Comparison of ENCODE assay signal across 16 cellular contexts in genomic region chr14:75141062-75141461, GRCh38. TPM values are rescaled to one million over a fixed set of nuclear protein-coding genes. Genes with fewer than 3 reads are reported as not detected.
A peak's percentile ranks its signal among the peaks of the same experiment; 100 is the strongest.
DNase-seq lines count a peak whose midpoint lies in the region; ATAC-seq lines count a peak whose summit lies in the region.
"Had no signal": no experiment of that assay in that cellular context is flagged by ENCODE, and none has a peak within 500 bp of the region (broad histone marks: within the 10 kb centered on the region; RNA-seq: fewer than 3 reads in every experiment).

No MANE protein-coding gene starts in this region.

- H3K36me3 ChIP-seq in BLaER1 treated with 17β-estradiol and CSF1 and Interleukin-3, amounts not matched to agents 10 nM and 100 nM: peaks cover 1 to 66% (median 35%) of the 10 kb centered on the region in 11 experiments; a peak in 19 of 22 replicates
- no peaks in the 10 kb centered on the region for H3K36me3 ChIP-seq in CD8-positive, alpha-beta memory T cell (ENCODE audit: insufficient read depth, low read length)
- H3K36me3 ChIP-seq: sigmoid colon had no signal

- H3K4me2 ChIP-seq in BLaER1 treated with 17β-estradiol and CSF1 and Interleukin-3, amounts not matched to agents 10 nM and 100 nM: peak overlapping the region; percentile 2 to 94 (median 35); a peak in 15 of 22 replicates

- H3K4me1 Mint-ChIP-seq in CD8-positive, alpha-beta memory T cell: peaks cover 48 to 76% (median 76%) of the 10 kb centered on the region in 3 donors
- H3K4me1 Mint-ChIP-seq in activated T-helper 1 cell treated with anti-CD3 and anti-CD28 coated beads, Interleukin-12 subunit alpha, Interleukin-12 subunit beta, Interleukin-2, Interleukin-4 antibody, amounts not matched to agents 30 ng/mL and 10 ng/mL and 1 ng/mL, durations not matched to agents 14 hours and 24 hours and 36 hours (ENCODE audit: low read depth): peaks cover 62% of the 10 kb centered on the region
- H3K4me1 Mint-ChIP-seq in natural killer cell treated with Interleukin-12 subunit alpha and Interleukin-12 subunit beta and Interleukin-15 and Interleukin-18, amount 100 ng/mL, for 72 hours (ENCODE audit: low read depth in 2 of 2): peaks cover 47 to 61% of the 10 kb centered on the region in 2 donors

- intact Hi-C loops in activated T-helper 1 cell treated with anti-CD3 and anti-CD28 coated beads, Interleukin-12 subunit alpha, Interleukin-12 subunit beta, Interleukin-2, Interleukin-4 antibody, amounts not matched to agents 30 ng/mL and 10 ng/mL and 1 ng/mL, durations not matched to agents 14 hours and 24 hours and 36 hours (cut with micrococcal nuclease): no loop called here

- peaks cover 0 to 36% (median 10%) of the 10 kb centered on the region in 3 donors for H3K36me3 Mint-ChIP-seq in CD8-positive, alpha-beta memory T cell
- H3K36me3 Mint-ChIP-seq in activated T-helper 1 cell treated with anti-CD3 and anti-CD28 coated beads, Interleukin-12 subunit alpha, Interleukin-12 subunit beta, Interleukin-2, Interleukin-4 antibody, amounts not matched to agents 30 ng/mL and 10 ng/mL and 1 ng/mL, durations not matched to agents 14 hours and 24 hours and 36 hours (ENCODE audit: low read depth): peaks cover 25% of the 10 kb centered on the region
- H3K36me3 Mint-ChIP-seq in natural killer cell treated with Interleukin-12 subunit alpha and Interleukin-12 subunit beta and Interleukin-15 and Interleukin-18, amount 100 ng/mL, for 72 hours: peaks cover 1% of the 10 kb centered on the region

- CTCF ChIA-PET in CD8-positive, alpha-beta memory T cell (lab: Charles Lee): interaction anchor here (0.6 to 2.3 kb wide), 8 partner anchors 10 to 349 kb away, joined by 3 to 12 read pairs (median 4); partner anchors contain the start of gene NEK9

- POLR2A ChIA-PET in CD8-positive, alpha-beta memory T cell (lab: Charles Lee): no interaction called here

- peak overlapping the region in 2 of 11 experiments; percentile 9 to 15; a peak in 2 of 22 replicates for H3K9ac ChIP-seq in BLaER1 treated with 17β-estradiol and CSF1 and Interleukin-3, amounts not matched to agents 10 nM and 100 nM
- H3K9ac ChIP-seq: parathyroid adenoma had no signal

- peak; percentile 74 to 75 for ATAC-seq in natural killer cell treated with Interleukin-12 subunit alpha and Interleukin-12 subunit beta and Interleukin-15 and Interleukin-18, amount 100 ng/mL, for 72 hours
- ATAC-seq: body of pancreas had no signal

- H3K9me3 ChIP-seq in BLaER1 treated with 17β-estradiol and CSF1 and Interleukin-3, amounts not matched to agents 10 nM and 100 nM (replicated peaks in 1 of 11): no peaks in the 10 kb centered on the region
- no peaks in the 10 kb centered on the region for H3K9me3 ChIP-seq in CD8-positive, alpha-beta memory T cell (ENCODE audit: low read length)
- H3K9me3 ChIP-seq: body of pancreas, sigmoid colon had no signal

- H3K4me3 Mint-ChIP-seq in CD8-positive, alpha-beta memory T cell: peak overlapping the region in 3 of 7 donors; percentile 7 to 30 (median 17)
- H3K4me3 Mint-ChIP-seq in activated T-helper 1 cell treated with anti-CD3 and anti-CD28 coated beads, Interleukin-12 subunit alpha, Interleukin-12 subunit beta, Interleukin-2, Interleukin-4 antibody, amounts not matched to agents 30 ng/mL and 10 ng/mL and 1 ng/mL, durations not matched to agents 14 hours and 24 hours and 36 hours: no peak overlapping the region
- peak overlapping the region; percentile 47 for H3K4me3 Mint-ChIP-seq in natural killer cell treated with Interleukin-12 subunit alpha and Interleukin-12 subunit beta and Interleukin-15 and Interleukin-18, amount 100 ng/mL, for 72 hours

- H3K4me3 ChIP-seq in BLaER1 treated with 17β-estradiol and CSF1 and Interleukin-3, amounts not matched to agents 10 nM and 100 nM: no peak overlapping the region
- H3K4me3 ChIP-seq in CD8-positive, alpha-beta memory T cell (ENCODE audit: low read length): no peak overlapping the region
- H3K4me3 ChIP-seq: body of pancreas, sigmoid colon had no signal

- H3K27ac ChIP-seq in BLaER1 treated with 17β-estradiol and CSF1 and Interleukin-3, amounts not matched to agents 10 nM and 100 nM: peak overlapping the region in 4 of 11 experiments; percentile 10 to 38 (median 24); a peak in 4 of 22 replicates
- H3K27ac ChIP-seq in CD8-positive, alpha-beta memory T cell (ENCODE audit: low read depth, low read length): no peak overlapping the region
- H3K27ac ChIP-seq: parathyroid adenoma had no signal

- H3K9me3 Mint-ChIP-seq in CD8-positive, alpha-beta memory T cell: no peaks in the 10 kb centered on the region
- no peaks in the 10 kb centered on the region for H3K9me3 Mint-ChIP-seq in activated T-helper 1 cell treated with anti-CD3 and anti-CD28 coated beads, Interleukin-12 subunit alpha, Interleukin-12 subunit beta, Interleukin-2, Interleukin-4 antibody, amounts not matched to agents 30 ng/mL and 10 ng/mL and 1 ng/mL, durations not matched to agents 14 hours and 24 hours and 36 hours
- H3K9me3 Mint-ChIP-seq in natural killer cell treated with Interleukin-12 subunit alpha and Interleukin-12 subunit beta and Interleukin-15 and Interleukin-18, amount 100 ng/mL, for 72 hours: no peaks in the 10 kb centered on the region

- peaks cover 39 to 100% (median 80%) of the 10 kb centered on the region in 10 experiments for H3K4me1 ChIP-seq in BLaER1 treated with 17β-estradiol and CSF1 and Interleukin-3, amounts not matched to agents 10 nM and 100 nM
- peaks cover 48% of the 10 kb centered on the region for H3K4me1 ChIP-seq in CD8-positive, alpha-beta memory T cell (ENCODE audit: insufficient read depth, low read length)

- peak in 1 of 5 donors; percentile 19 for DNase-seq in CD8-positive, alpha-beta memory T cell
- no peak for DNase-seq in activated T-helper 1 cell treated with anti-CD3 and anti-CD28 coated beads, Interleukin-12 subunit alpha, Interleukin-12 subunit beta, Interleukin-2, Interleukin-4 antibody, amounts not matched to agents 30 ng/mL and 10 ng/mL and 1 ng/mL, durations not matched to agents 14 hours and 24 hours and 36 hours (ENCODE audit: low spot score)
- DNase-seq in natural killer cell treated with Interleukin-12 subunit alpha and Interleukin-12 subunit beta and Interleukin-15 and Interleukin-18, amount 100 ng/mL, for 72 hours (ENCODE audit: low spot score): no peak
- DNase-seq in activated gamma-delta T cell treated with Interleukin-2 at 50 U/mL for 16 hours (no peak), NCI-H526 treated with DMSO at 0.1 percent for 48 hours (lab: John Stamatoyannopoulos, UW) (no peak), germinal center (ENCODE audit: low spot score) (no peak), cerebellar cortex (ENCODE audit: low spot score) (no peak)
- DNase-seq: body of pancreas; Karpas-422; NCI-H1436; NCI-H2227 treated with DMSO at 0.1 percent for 48 hours; sigmoid colon; stimulated activated CD4-positive, alpha-beta T cell treated with anti-CD3 and anti-CD28 coated beads, Interleukin-1b, Interleukin-23, amount 100 ng/mL, for 48 hours; SW 1271 had no signal

- peak overlapping the region; percentile 38 to 91 (median 87) for H3K27ac Mint-ChIP-seq in CD8-positive, alpha-beta memory T cell
- peak overlapping the region; percentile 41 for H3K27ac Mint-ChIP-seq in activated T-helper 1 cell treated with anti-CD3 and anti-CD28 coated beads, Interleukin-12 subunit alpha, Interleukin-12 subunit beta, Interleukin-2, Interleukin-4 antibody, amounts not matched to agents 30 ng/mL and 10 ng/mL and 1 ng/mL, durations not matched to agents 14 hours and 24 hours and 36 hours
- H3K27ac Mint-ChIP-seq in natural killer cell treated with Interleukin-12 subunit alpha and Interleukin-12 subunit beta and Interleukin-15 and Interleukin-18, amount 100 ng/mL, for 72 hours: peak overlapping the region; percentile 52 to 76

- H4K20me1 ChIP-seq in BLaER1 treated with 17β-estradiol and CSF1 and Interleukin-3, amounts not matched to agents 10 nM and 100 nM: peaks cover 0 to 72% (median 5%) of the 10 kb centered on the region in 11 experiments; a peak in 9 of 22 replicates

- H3K27me3 ChIP-seq in BLaER1 treated with 17β-estradiol and CSF1 and Interleukin-3, amounts not matched to agents 10 nM and 100 nM: no peaks in the 10 kb centered on the region
- H3K27me3 ChIP-seq in CD8-positive, alpha-beta memory T cell (ENCODE audit: insufficient read depth, low read length, poor library complexity, severe bottlenecking): no peaks in the 10 kb centered on the region
- H3K27me3 ChIP-seq: body of pancreas, sigmoid colon had no signal

- H3K27me3 Mint-ChIP-seq in CD8-positive, alpha-beta memory T cell: no peaks in the 10 kb centered on the region
- H3K27me3 Mint-ChIP-seq in activated T-helper 1 cell treated with anti-CD3 and anti-CD28 coated beads, Interleukin-12 subunit alpha, Interleukin-12 subunit beta, Interleukin-2, Interleukin-4 antibody, amounts not matched to agents 30 ng/mL and 10 ng/mL and 1 ng/mL, durations not matched to agents 14 hours and 24 hours and 36 hours (ENCODE audit: insufficient read depth): no peaks in the 10 kb centered on the region
- no peaks in the 10 kb centered on the region for H3K27me3 Mint-ChIP-seq in natural killer cell treated with Interleukin-12 subunit alpha and Interleukin-12 subunit beta and Interleukin-15 and Interleukin-18, amount 100 ng/mL, for 72 hours

RNA-seq across cellular contexts. Expression of gene NEK9, which starts 14.2 kb away (rescaled TPM):
- 10 to 100 TPM; 72.2 to 74.0 TPM for total RNA-seq in CD8-positive, alpha-beta memory T cell
- polyA plus RNA-seq in CD8-positive, alpha-beta memory T cell: 18.0 TPM
- total RNA-seq in activated T-helper 1 cell treated with anti-CD3 and anti-CD28 coated beads, Interleukin-12 subunit alpha, Interleukin-12 subunit beta, Interleukin-2, Interleukin-4 antibody, amounts not matched to agents 30 ng/mL and 10 ng/mL and 1 ng/mL, durations not matched to agents 14 hours and 24 hours and 36 hours: 76.8 and 77.0 TPM in 2 replicates
- total RNA-seq in natural killer cell treated with Interleukin-12 subunit alpha and Interleukin-12 subunit beta and Interleukin-15 and Interleukin-18, amount 100 ng/mL, for 72 hours: 10 to 100 TPM; 66.6 to 80.0 TPM

RNA-seq across cellular contexts. Expression of gene TMED10, which starts 35.4 kb away (rescaled TPM):
- total RNA-seq in CD8-positive, alpha-beta memory T cell: 100 to 1,000 TPM; 178 TPM
- polyA plus RNA-seq in CD8-positive, alpha-beta memory T cell: 321 TPM
- 195 and 204 TPM in 2 replicates for total RNA-seq in activated T-helper 1 cell treated with anti-CD3 and anti-CD28 coated beads, Interleukin-12 subunit alpha, Interleukin-12 subunit beta, Interleukin-2, Interleukin-4 antibody, amounts not matched to agents 30 ng/mL and 10 ng/mL and 1 ng/mL, durations not matched to agents 14 hours and 24 hours and 36 hours
- total RNA-seq in natural killer cell treated with Interleukin-12 subunit alpha and Interleukin-12 subunit beta and Interleukin-15 and Interleukin-18, amount 100 ng/mL, for 72 hours: 100 to 1,000 TPM; 200 to 265 TPM
